16 cellular contexts compared by ENCODE assay signal in genomic region chr4:29240641-29241040, GRCh38.
A peak's percentile ranks its signal among the peaks of the same experiment; 100 is the strongest.
DNase-seq lines count a peak whose midpoint lies in the region; ATAC-seq, FAIRE-seq and TF ChIP-seq lines count a peak whose summit lies in the region.
"Had no signal": no experiment of that assay in that cellular context is flagged by ENCODE, and none has a peak within 500 bp of the region (broad histone marks: within the 10 kb centered on the region; RNA-seq: fewer than 3 reads in every experiment).

No MANE protein-coding gene starts in this region.

- no peak overlapping the region for H3K4me3 ChIP-seq in lower lobe of right lung
- H3K4me3 ChIP-seq: BLaER1 treated with 17β-estradiol and CSF1 and Interleukin-3, amounts not matched to agents 10 nM and 100 nM; HAP-1 had no signal

- no peak overlapping the region for H3K27ac ChIP-seq in lower lobe of right lung
- H3K27ac ChIP-seq: BLaER1 treated with 17β-estradiol and CSF1 and Interleukin-3, amounts not matched to agents 10 nM and 100 nM had no signal

- no peaks in the 10 kb centered on the region for H3K4me1 ChIP-seq in lower lobe of right lung
- H3K4me1 ChIP-seq: BLaER1 treated with 17β-estradiol and CSF1 and Interleukin-3, amounts not matched to agents 10 nM and 100 nM; HAP-1 had no signal

- no peaks in the 10 kb centered on the region for H3K27me3 ChIP-seq in lower lobe of right lung (ENCODE audit: low read depth)
- H3K27me3 ChIP-seq: BLaER1 treated with 17β-estradiol and CSF1 and Interleukin-3, amounts not matched to agents 10 nM and 100 nM had no signal

- intact Hi-C loops in sciatic nerve (cut with DNase I) (no loop called here), lower lobe of right lung (cut with DNase I) (no loop called here)

- no peak for TF ChIP-seq CTCF in lower lobe of right lung (IDR thresholded peaks at IDR 0.05)

- ATAC-seq in sciatic nerve (no peak), GM21576 (IDR thresholded peaks at IDR 0.05; ENCODE audit: unreplicated experiment) (no peak), lower lobe of right lung (no peak)
- ATAC-seq: CD8-positive, alpha-beta T cell had no signal

- DNase-seq in frontal cortex (ENCODE audit: low spot score in 2 of 2) (no peak), sciatic nerve (ENCODE audit: low spot score) (no peak), GM03348 (ENCODE audit: low spot score) (no peak), lower lobe of right lung (no peak)
- DNase-seq: Calu3; CD8-positive, alpha-beta T cell; DMS79 treated with DMSO at 0.1 percent for 48 hours; Karpas-422; KBM-7 had no signal

- no peaks in the 10 kb centered on the region for H3K9me3 ChIP-seq in lower lobe of right lung
- H3K9me3 ChIP-seq: BLaER1 treated with 17β-estradiol and CSF1 and Interleukin-3, amounts not matched to agents 10 nM and 100 nM; HAP-1 had no signal

- FAIRE-seq in G401.6 (lab: Jason Lieb, UNC) (peak; percentile 93), TTC549 (lab: Jason Lieb, UNC) (peak; percentile 61), frontal cortex (lab: Jason Lieb, UNC) (peak; percentile 98)
- FAIRE-seq: GM12891, GM18507 had no signal

- no peaks in the 10 kb centered on the region for H3K36me3 ChIP-seq in lower lobe of right lung
- H3K36me3 ChIP-seq: BLaER1 treated with 17β-estradiol and CSF1 and Interleukin-3, amounts not matched to agents 10 nM and 100 nM; HAP-1 had no signal
